ENCODE assay signal across 8 cellular contexts in the genomic region with DNA sequence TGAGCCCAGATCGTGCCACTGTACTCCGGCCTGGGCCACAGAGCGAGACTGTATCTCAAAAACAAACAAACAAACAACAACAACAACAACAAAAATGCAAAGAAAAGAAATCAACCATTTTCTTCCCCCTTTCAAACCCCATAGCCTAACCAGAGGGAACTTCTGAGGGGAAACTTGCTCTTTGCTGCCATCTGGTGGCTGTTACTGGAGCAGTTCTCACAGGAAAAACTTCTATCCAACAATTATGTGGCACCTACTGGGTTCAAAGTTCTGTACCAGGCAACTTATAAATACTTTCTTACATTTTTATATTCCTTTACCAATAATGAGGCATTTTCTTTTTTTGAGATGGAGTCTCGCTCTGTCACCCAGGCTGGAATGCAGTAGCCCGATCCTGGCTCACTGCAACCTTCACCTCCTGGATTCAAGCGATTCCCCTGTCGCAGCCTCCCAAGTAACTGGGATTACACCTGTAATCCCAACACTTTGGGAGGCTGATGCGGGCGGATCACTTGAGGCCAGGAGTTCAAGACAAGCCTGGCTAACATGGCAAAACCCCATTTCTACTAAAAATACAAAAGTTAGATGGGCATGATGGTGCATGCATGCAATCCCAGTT. TPM values are rescaled to one million over a fixed set of nuclear protein-coding genes. Genes with fewer than 3 reads are reported as not detected.
DNase-seq lines count a peak whose midpoint lies in the region; ATAC-seq and TF ChIP-seq lines count a peak whose summit lies in the region.

No MANE protein-coding gene starts in this region.

- H3K9me3 ChIP-seq in MG63 (no peaks in the 10 kb centered on the region), hepatocyte (ENCODE audit: low read depth) (no peaks in the 10 kb centered on the region)

- H3K36me3 ChIP-seq in MG63 = no peaks in the 10 kb centered on the region
- H3K36me3 ChIP-seq in hepatocyte (replicated peaks; ENCODE audit: insufficient read depth, low read depth) = no peaks in the 10 kb centered on the region

- DNase-seq in GM04504 (ENCODE audit: low read depth) = peak; percentile 26
- DNase-seq in MG63 = peak; percentile 32
- peak; percentile 14 to 56 (median 49) for DNase-seq in T-helper 2 cell
- DNase-seq in amniotic stem cell (lab: John Stamatoyannopoulos, UW) = peak; percentile 16
- DNase-seq in hepatocyte (ENCODE audit: low spot score) = peak; percentile 74
- DNase-seq in smooth muscle cell of the brain vasculature (ENCODE audit: low read depth, low spot score) = peak; percentile 24
- no peak for DNase-seq in GF-D8 (lab: John Stamatoyannopoulos, UW)

- H3K4me2 ChIP-seq in hepatocyte = no peak overlapping the region

- 37% methylated on average over 9 of the region's 9 CpGs for WGBS in hepatocyte (ENCODE audit: low lambda C conversion rate, missing lambda C conversion rate)

- no peak overlapping the region for H3K27ac ChIP-seq in hepatocyte

- H3K4me3 ChIP-seq in MG63 (no peak overlapping the region), hepatocyte (no peak overlapping the region)

- H2AFZ ChIP-seq in hepatocyte = no peak overlapping the region

- H3K4me1 ChIP-seq in hepatocyte (ENCODE audit: insufficient read depth) = no peaks in the 10 kb centered on the region

- H3K27me3 ChIP-seq in MG63 (peaks cover 3% of the 10 kb centered on the region), hepatocyte (no peaks in the 10 kb centered on the region)

- peak; percentile 84 for TF ChIP-seq CTCF in hepatocyte (IDR thresholded peaks at IDR 0.05; ENCODE audit: poor library complexity)

- no peaks in the 10 kb centered on the region for H3K79me2 ChIP-seq in hepatocyte

- no peaks in the 10 kb centered on the region for H3K9me2 ChIP-seq in hepatocyte (replicated peaks; ENCODE audit: insufficient read depth)

- no peaks in the 10 kb centered on the region for H4K20me1 ChIP-seq in hepatocyte (ENCODE audit: insufficient read depth, poor library complexity, severe bottlenecking)

- no peak for ATAC-seq in HG02840 (IDR thresholded peaks at IDR 0.05; ENCODE audit: low FRiP score, unreplicated experiment)

RNA-seq across cellular contexts. Expression of gene BICDL1, which starts 50.9 kb away (rescaled TPM):
- total RNA-seq in MG63 (2014; rRNA removed; shearing (Covaris generic); ENCODE audit: low replicate concordance) = not detected in 2 replicates
- total RNA-seq in hepatocyte = 7.7 and 10.6 TPM in 2 replicates
- 21.9 and 26.6 TPM in 2 replicates for polyA plus RNA-seq in hepatocyte
